ENCODE assay signal across 8 cellular contexts in genomic region chr20:62793757-62794006, GRCh38. TPM values are rescaled to one million over a fixed set of nuclear protein-coding genes. Genes with fewer than 3 reads are reported as not detected.
DNase-seq lines count a peak whose midpoint lies in the region; ATAC-seq and TF ChIP-seq lines count a peak whose summit lies in the region.

No MANE protein-coding gene starts in this region.

- H3K4me1 ChIP-seq in BLaER1, result peaks cover 86% of the 10 kb centered on the region
- peaks cover 18% of the 10 kb centered on the region for H3K4me1 ChIP-seq in colonic mucosa
- H3K4me1 ChIP-seq in neural progenitor cell, result peaks cover 14% of the 10 kb centered on the region

- H3K27ac Mint-ChIP-seq in neural progenitor cell, result no peak overlapping the region

- H4K20me1 ChIP-seq in BLaER1 (peaks cover 17% of the 10 kb centered on the region), neural progenitor cell (ENCODE audit: low read depth) (peaks cover 15% of the 10 kb centered on the region)

- H3K36me3 Mint-ChIP-seq in neural progenitor cell, result peaks cover 8% of the 10 kb centered on the region

- H3K9me3 Mint-ChIP-seq in neural progenitor cell, result no peaks in the 10 kb centered on the region

- H3K4me3 Mint-ChIP-seq in neural progenitor cell, result peak overlapping the region; percentile 65

- no peaks in the 10 kb centered on the region for H3K9me3 ChIP-seq in BLaER1
- no peaks in the 10 kb centered on the region for H3K9me3 ChIP-seq in KOPT-K1 (ENCODE audit: insufficient read depth, low read length, poor library complexity, severe bottlenecking)
- H3K9me3 ChIP-seq in colonic mucosa, result no peaks in the 10 kb centered on the region
- H3K9me3 ChIP-seq in neural progenitor cell (ENCODE audit: low read depth), result no peaks in the 10 kb centered on the region

- H2AFZ ChIP-seq in neural progenitor cell (replicated peaks), result no peak overlapping the region

- H3K27ac ChIP-seq in BLaER1 (peak overlapping the region; percentile 55), KOPT-K1 (ENCODE audit: low read depth, low read length, poor library complexity, severe bottlenecking) (peak overlapping the region; percentile 45), colonic mucosa (peak overlapping the region; percentile 83), neural progenitor cell (no peak overlapping the region)

- H3K79me2 ChIP-seq in neural progenitor cell (ENCODE audit: low read depth), result no peaks in the 10 kb centered on the region

- ATAC-seq in HG02981 (IDR thresholded peaks at IDR 0.05; ENCODE audit: unreplicated experiment) (no peak), esophagus mucosa (no peak)

- peaks cover 14% of the 10 kb centered on the region for H3K27me3 Mint-ChIP-seq in neural progenitor cell (ENCODE audit: insufficient read depth, low read depth)

- intact Hi-C loops in colonic mucosa (cut with DNase I), result no loop called here

- H3K9ac ChIP-seq in BLaER1, result no peak overlapping the region
- H3K9ac ChIP-seq in colonic mucosa (ENCODE audit: low read depth in 2 of 2, low read length in 2 of 2), result peak overlapping the region; percentile 76 to 77
- H3K9ac ChIP-seq in neural progenitor cell, result no peak overlapping the region

- H3K4me3 ChIP-seq in BLaER1, result no peak overlapping the region
- H3K4me3 ChIP-seq in colonic mucosa, result peak overlapping the region; percentile 14
- H3K4me3 ChIP-seq in neural progenitor cell, result peak overlapping the region; percentile 30

- H3K36me3 ChIP-seq in BLaER1, result peaks cover 14% of the 10 kb centered on the region
- H3K36me3 ChIP-seq in KOPT-K1 (ENCODE audit: insufficient read depth, low read length), result peaks cover 13% of the 10 kb centered on the region
- H3K36me3 ChIP-seq in colonic mucosa, result no peaks in the 10 kb centered on the region
- H3K36me3 ChIP-seq in neural progenitor cell, result no peaks in the 10 kb centered on the region

- peaks cover 20% of the 10 kb centered on the region for H3F3A ChIP-seq in neural progenitor cell (ENCODE audit: low read depth)

- peaks cover 17% of the 10 kb centered on the region for H3K4me1 Mint-ChIP-seq in neural progenitor cell

- peak; percentile 39 for DNase-seq in colonic mucosa
- DNase-seq in neural progenitor cell (ENCODE audit: low spot score), result no peak
- no peak for DNase-seq in NK-92 (lab: John Stamatoyannopoulos, UW; ENCODE audit: unreplicated experiment)
- DNase-seq in stimulated activated CD4-positive, alpha-beta T cell treated with anti-CD3 and anti-CD28 coated beads, Interleukin-15, amount 100 ng/mL, for 24 hours, result no peak

- no peaks in the 10 kb centered on the region for H3K27me3 ChIP-seq in BLaER1
- no peaks in the 10 kb centered on the region for H3K27me3 ChIP-seq in colonic mucosa
- peaks cover 41% of the 10 kb centered on the region for H3K27me3 ChIP-seq in neural progenitor cell

- TF ChIP-seq CTCF in colonic mucosa (IDR thresholded peaks at IDR 0.05), result no peak
- no peak for TF ChIP-seq CTCF in neural progenitor cell (IDR thresholded peaks at IDR 0.05)

- H3K4me2 ChIP-seq in BLaER1 (peak overlapping the region; percentile 62), neural progenitor cell (peak overlapping the region; percentile 59)

RNA-seq across cellular contexts. Expression of gene MRGBP, which starts 2.6 kb away (rescaled TPM):
- total RNA-seq in colonic mucosa (10 to 100 TPM; 11.0 to 12.0 TPM), neural progenitor cell (ENCODE audit: low replicate concordance) (14.0 and 18.1 TPM in 2 replicates), esophagus mucosa (5.2 TPM)

RNA-seq across cellular contexts. Expression of gene OGFR, which starts 11.0 kb away (rescaled TPM):
- total RNA-seq in colonic mucosa (10 to 100 TPM; 36.3 to 36.8 TPM), neural progenitor cell (ENCODE audit: low replicate concordance) (7.0 and 23.9 TPM in 2 replicates), esophagus mucosa (16.0 TPM)

RNA-seq across cellular contexts. Expression of gene COL9A3, which starts 23.2 kb away (rescaled TPM):
- total RNA-seq in colonic mucosa (1 to 10 TPM; 2.7 to 3.6 TPM), neural progenitor cell (ENCODE audit: low replicate concordance) (10.5 and 34.8 TPM in 2 replicates), esophagus mucosa (1.5 TPM)

Comparison
In these comparisons a context has a peak if more than half of its experiments do, and no peak if none do; other contexts are left out.
1. H3K9ac ChIP-seq: peak in colonic mucosa (2 of 2); none in BLaER1 (single experiment) and neural progenitor cell (single experiment).